In the genomic region with DNA sequence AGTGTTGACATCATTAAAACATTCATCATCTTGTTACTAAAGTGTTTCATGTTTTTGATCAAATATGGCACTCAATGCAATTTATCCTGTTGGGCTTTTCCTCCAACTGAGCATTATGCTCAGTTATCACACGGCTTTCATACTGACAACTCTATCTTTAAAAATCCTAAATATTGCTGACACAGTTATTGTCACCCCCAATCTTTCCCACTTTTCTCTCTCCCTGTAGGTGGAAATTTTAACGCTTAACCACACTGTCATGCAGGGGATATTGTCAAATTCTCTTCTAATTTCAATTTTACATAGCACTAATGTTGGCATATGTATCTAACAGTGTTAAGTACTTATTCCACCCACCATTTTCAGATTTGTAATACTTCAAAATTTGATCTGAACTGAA, we compare ENCODE assay signal across 2 cellular contexts.
TF ChIP-seq lines count a peak whose summit lies in the region.

No MANE protein-coding gene starts in this region.

TF ChIP-seq in HepG2, 621 proteins besides CTCF, POLR2A, EP300 and RAD21:
- peak; percentile 67 for TF ChIP-seq MAFF (IDR thresholded peaks at IDR 0.05; ENCODE audit: low read depth, low read length)
- TF ChIP-seq RBAK (CRISPR knock-in tag; IDR thresholded peaks at IDR 0.05) = no peak
- no peak for TF ChIP-seq KLF9 (CRISPR knock-in tag; IDR thresholded peaks at IDR 0.05; ENCODE audit: low read depth)
- TF ChIP-seq NFATC3 (CRISPR knock-in tag; IDR thresholded peaks at IDR 0.05) = no peak
- TF ChIP-seq ZSCAN12 (CRISPR knock-in tag; IDR thresholded peaks at IDR 0.05) = no peak
- TF ChIP-seq, protein P1, sequence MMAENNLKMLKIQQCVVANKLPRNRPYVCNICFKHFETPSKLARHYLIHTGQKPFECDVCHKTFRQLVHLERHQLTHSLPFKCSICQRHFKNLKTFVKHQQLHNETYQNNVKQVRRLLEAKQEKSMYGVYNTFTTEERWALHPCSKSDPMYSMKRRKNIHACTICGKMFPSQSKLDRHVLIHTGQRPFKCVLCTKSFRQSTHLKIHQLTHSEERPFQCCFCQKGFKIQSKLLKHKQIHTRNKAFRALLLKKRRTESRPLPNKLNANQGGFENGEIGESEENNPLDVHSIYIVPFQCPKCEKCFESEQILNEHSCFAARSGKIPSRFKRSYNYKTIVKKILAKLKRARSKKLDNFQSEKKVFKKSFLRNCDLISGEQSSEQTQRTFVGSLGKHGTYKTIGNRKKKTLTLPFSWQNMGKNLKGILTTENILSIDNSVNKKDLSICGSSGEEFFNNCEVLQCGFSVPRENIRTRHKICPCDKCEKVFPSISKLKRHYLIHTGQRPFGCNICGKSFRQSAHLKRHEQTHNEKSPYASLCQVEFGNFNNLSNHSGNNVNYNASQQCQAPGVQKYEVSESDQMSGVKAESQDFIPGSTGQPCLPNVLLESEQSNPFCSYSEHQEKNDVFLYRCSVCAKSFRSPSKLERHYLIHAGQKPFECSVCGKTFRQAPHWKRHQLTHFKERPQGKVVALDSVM (CRISPR knock-in tag; IDR thresholded peaks at IDR 0.05) = no peak
- TF ChIP-seq ZNF816 (CRISPR knock-in tag; IDR thresholded peaks at IDR 0.05; ENCODE audit: borderline replicate concordance) = no peak
- no peak for TF ChIP-seq ZNF703 (CRISPR knock-in tag; IDR thresholded peaks at IDR 0.05; ENCODE audit: borderline replicate concordance)
- peak; percentile 58 to 72 for TF ChIP-seq MAFK (conservative IDR thresholded peaks at IDR 0.05 in 1 of 2, IDR thresholded peaks at IDR 0.05 in 1 of 2; ENCODE audit: low read length in 2 of 2)
- TF ChIP-seq ZNF589 (CRISPR knock-in tag; conservative IDR thresholded peaks at IDR 0.05) = no peak

TF ChIP-seq in IMR-90, 13 proteins besides CTCF, POLR2A, EP300 and RAD21:
- no peak for TF ChIP-seq SMC3 (IDR thresholded peaks at IDR 0.05; ENCODE audit: low read depth, low read length)
- TF ChIP-seq MAFK (IDR thresholded peaks at IDR 0.05; ENCODE audit: low read depth, low read length) = peak; percentile 62
- TF ChIP-seq CHD1 (IDR thresholded peaks at IDR 0.05; ENCODE audit: low read depth, low read length) = no peak
- no peak for TF ChIP-seq RCOR1 (IDR thresholded peaks at IDR 0.05; ENCODE audit: insufficient replicate concordance, low read length)
- no peak for TF ChIP-seq RFX5 (IDR thresholded peaks at IDR 0.05; ENCODE audit: low read depth, low read length)
- TF ChIP-seq MXI1 (IDR thresholded peaks at IDR 0.05; ENCODE audit: borderline replicate concordance, low read depth, low read length) = no peak
